18 cellular contexts compared by ENCODE assay signal in genomic region chr11:108034952-108035351, GRCh38. TPM values are rescaled to one million over a fixed set of nuclear protein-coding genes. Genes with fewer than 3 reads are reported as not detected.
A peak's percentile ranks its signal among the peaks of the same experiment; 100 is the strongest.
DNase-seq lines count a peak whose midpoint lies in the region; ATAC-seq and TF ChIP-seq lines count a peak whose summit lies in the region.
"Had no signal": no experiment of that assay in that cellular context is flagged by ENCODE, and none has a peak within 500 bp of the region (broad histone marks: within the 10 kb centered on the region; RNA-seq: fewer than 3 reads in every experiment).

No MANE protein-coding gene starts in this region.

- DNase-seq in natural killer cell (no peak), nephron progenitor cell (no peak), GM13976 (ENCODE audit: low spot score) (no peak), ecto neural progenitor cell (ENCODE audit: low spot score) (no peak)
- no peak for DNase-seq in natural killer cell treated with Interleukin-12 subunit alpha and Interleukin-12 subunit beta and Interleukin-15 and Interleukin-18, amount 100 ng/mL, for 72 hours (ENCODE audit: low spot score)
- DNase-seq in naive thymus-derived CD4-positive, alpha-beta T cell, result no peak
- DNase-seq: ACHN; AML-193; CD4-positive, alpha-beta memory T cell; DMS79 treated with DMSO at 0.1 percent for 48 hours; GF-D8; GM23248; KG1 had no signal

- H3K27ac ChIP-seq in naive thymus-derived CD4-positive, alpha-beta T cell (ENCODE audit: low read depth, low read length), result no peak overlapping the region
- H3K27ac ChIP-seq: C4-2B, GM23248 had no signal

- H3K4me1 Mint-ChIP-seq in natural killer cell (peaks cover 25 to 40% of the 10 kb centered on the region in 2 donors), nephron progenitor cell (peaks cover 40% of the 10 kb centered on the region)
- H3K4me1 Mint-ChIP-seq in natural killer cell treated with Interleukin-12 subunit alpha and Interleukin-12 subunit beta and Interleukin-15 and Interleukin-18, amount 100 ng/mL, for 72 hours (ENCODE audit: low read depth in 2 of 2), result peaks cover 8 to 23% of the 10 kb centered on the region in 2 donors
- peaks cover 13% of the 10 kb centered on the region for H3K4me1 Mint-ChIP-seq in activated T-helper 17 cell treated with anti-CD3 and anti-CD28 coated beads, Interleukin-2, amount 50 U/mL, for 72 hours
- H3K4me1 Mint-ChIP-seq in naive thymus-derived CD4-positive, alpha-beta T cell, result peaks cover 7 to 21% (median 17%) of the 10 kb centered on the region in 7 donors

- H3K27ac Mint-ChIP-seq in natural killer cell, result peak overlapping the region; percentile 46 to 47
- H3K27ac Mint-ChIP-seq in natural killer cell treated with Interleukin-12 subunit alpha and Interleukin-12 subunit beta and Interleukin-15 and Interleukin-18, amount 100 ng/mL, for 72 hours, result no peak overlapping the region
- peak overlapping the region; percentile 54 for H3K27ac Mint-ChIP-seq in activated T-helper 17 cell treated with anti-CD3 and anti-CD28 coated beads, Interleukin-2, amount 50 U/mL, for 72 hours
- peak overlapping the region; percentile 73 for H3K27ac Mint-ChIP-seq in nephron progenitor cell
- peak overlapping the region in 2 of 9 donors; percentile 36 to 51 for H3K27ac Mint-ChIP-seq in naive thymus-derived CD4-positive, alpha-beta T cell

- no peak overlapping the region for H3K4me3 ChIP-seq in naive thymus-derived CD4-positive, alpha-beta T cell (ENCODE audit: low read length)
- H3K4me3 ChIP-seq: GM23248 had no signal

- H3K9me3 ChIP-seq in naive thymus-derived CD4-positive, alpha-beta T cell (ENCODE audit: control insufficient read depth in 2 of 3, low read length in 3 of 3), result no peaks in the 10 kb centered on the region

- in situ Hi-C loops in GM13976 (cut with MboI; ENCODE audit: low sequenced_read_pairs, unreplicated experiment), result no loop called here

- H3K4me1 ChIP-seq in naive thymus-derived CD4-positive, alpha-beta T cell (ENCODE audit: control insufficient read depth in 2 of 2, insufficient read depth in 2 of 2, low read length in 2 of 2), result no peaks in the 10 kb centered on the region

- H3K9me3 Mint-ChIP-seq in natural killer cell, result peaks cover 0 to 2% of the 10 kb centered on the region in 2 donors
- H3K9me3 Mint-ChIP-seq in natural killer cell treated with Interleukin-12 subunit alpha and Interleukin-12 subunit beta and Interleukin-15 and Interleukin-18, amount 100 ng/mL, for 72 hours, result peaks cover 5% of the 10 kb centered on the region
- no peaks in the 10 kb centered on the region for H3K9me3 Mint-ChIP-seq in activated T-helper 17 cell treated with anti-CD3 and anti-CD28 coated beads, Interleukin-2, amount 50 U/mL, for 72 hours
- peaks cover 18% of the 10 kb centered on the region for H3K9me3 Mint-ChIP-seq in nephron progenitor cell
- peaks cover 0 to 8% (median 0%) of the 10 kb centered on the region in 11 donors for H3K9me3 Mint-ChIP-seq in naive thymus-derived CD4-positive, alpha-beta T cell
- H3K9me3 Mint-ChIP-seq: IgD-negative memory B cell had no signal

- peaks cover 0 to 42% (median 13%) of the 10 kb centered on the region in 3 experiments for H3K36me3 ChIP-seq in naive thymus-derived CD4-positive, alpha-beta T cell (ENCODE audit: control insufficient read depth in 2 of 3, insufficient read depth in 3 of 3, low read length in 3 of 3)

- H3K36me3 Mint-ChIP-seq in natural killer cell, result no peaks in the 10 kb centered on the region
- peaks cover 6% of the 10 kb centered on the region for H3K36me3 Mint-ChIP-seq in natural killer cell treated with Interleukin-12 subunit alpha and Interleukin-12 subunit beta and Interleukin-15 and Interleukin-18, amount 100 ng/mL, for 72 hours
- H3K36me3 Mint-ChIP-seq in activated T-helper 17 cell treated with anti-CD3 and anti-CD28 coated beads, Interleukin-2, amount 50 U/mL, for 72 hours (ENCODE audit: low read depth), result peaks cover 92% of the 10 kb centered on the region
- peaks cover 72% of the 10 kb centered on the region for H3K36me3 Mint-ChIP-seq in nephron progenitor cell (ENCODE audit: low read depth)
- peaks cover 5 to 65% (median 34%) of the 10 kb centered on the region in 5 donors for H3K36me3 Mint-ChIP-seq in naive thymus-derived CD4-positive, alpha-beta T cell

- no peak for ATAC-seq in natural killer cell
- ATAC-seq in natural killer cell treated with Interleukin-12 subunit alpha and Interleukin-12 subunit beta and Interleukin-15 and Interleukin-18, amount 100 ng/mL, for 72 hours, result no peak
- ATAC-seq in activated T-helper 17 cell treated with anti-CD3 and anti-CD28 coated beads, Interleukin-2, amount 50 U/mL, for 72 hours (replicated peaks), result no peak
- ATAC-seq in naive thymus-derived CD4-positive, alpha-beta T cell, result no peak
- ATAC-seq: HCT116, HepG2 had no signal

- H3K4me3 Mint-ChIP-seq in natural killer cell (no peak overlapping the region), nephron progenitor cell (no peak overlapping the region)
- no peak overlapping the region for H3K4me3 Mint-ChIP-seq in natural killer cell treated with Interleukin-12 subunit alpha and Interleukin-12 subunit beta and Interleukin-15 and Interleukin-18, amount 100 ng/mL, for 72 hours
- no peak overlapping the region for H3K4me3 Mint-ChIP-seq in activated T-helper 17 cell treated with anti-CD3 and anti-CD28 coated beads, Interleukin-2, amount 50 U/mL, for 72 hours
- no peak overlapping the region for H3K4me3 Mint-ChIP-seq in naive thymus-derived CD4-positive, alpha-beta T cell
- H3K4me3 Mint-ChIP-seq: CD4-positive, alpha-beta memory T cell; IgD-negative memory B cell had no signal

- CTCF ChIA-PET in naive thymus-derived CD4-positive, alpha-beta T cell (lab: Charles Lee), result no interaction called here

- TF ChIP-seq CTCF in natural killer cell (IDR thresholded peaks at IDR 0.05) (no peak), nephron progenitor cell (IDR thresholded peaks at IDR 0.05) (no peak), GM13976 (IDR thresholded peaks at IDR 0.05; ENCODE audit: borderline replicate concordance, control extremely low read depth, extremely low read depth, insufficient read depth, missing control alignments) (no peak)

- POLR2A ChIA-PET in naive thymus-derived CD4-positive, alpha-beta T cell (lab: Charles Lee), result no interaction called here

- H3K27me3 Mint-ChIP-seq in natural killer cell (ENCODE audit: low read depth in 2 of 2), result no peaks in the 10 kb centered on the region
- no peaks in the 10 kb centered on the region for H3K27me3 Mint-ChIP-seq in natural killer cell treated with Interleukin-12 subunit alpha and Interleukin-12 subunit beta and Interleukin-15 and Interleukin-18, amount 100 ng/mL, for 72 hours
- H3K27me3 Mint-ChIP-seq in activated T-helper 17 cell treated with anti-CD3 and anti-CD28 coated beads, Interleukin-2, amount 50 U/mL, for 72 hours, result no peaks in the 10 kb centered on the region
- H3K27me3 Mint-ChIP-seq in nephron progenitor cell (ENCODE audit: low read depth, poor library complexity), result no peaks in the 10 kb centered on the region
- no peaks in the 10 kb centered on the region for H3K27me3 Mint-ChIP-seq in naive thymus-derived CD4-positive, alpha-beta T cell
- H3K27me3 Mint-ChIP-seq: CD4-positive, alpha-beta memory T cell; IgD-negative memory B cell had no signal

- intact Hi-C loops in natural killer cell (cut with micrococcal nuclease), result no loop called here
- intact Hi-C loops in naive thymus-derived CD4-positive, alpha-beta T cell (cut with micrococcal nuclease), result no loop called here

- H3K27me3 ChIP-seq in naive thymus-derived CD4-positive, alpha-beta T cell (ENCODE audit: control insufficient read depth in 2 of 2, insufficient read depth in 2 of 2, low read length in 2 of 2), result no peaks in the 10 kb centered on the region

RNA-seq across cellular contexts. Expression of gene CUL5, which starts 26.3 kb away (rescaled TPM):
- total RNA-seq in natural killer cell, result 10 to 100 TPM; 59.1 to 68.3 (median 60.2) TPM
- 10 to 100 TPM; 29.9 to 51.9 TPM for total RNA-seq in natural killer cell treated with Interleukin-12 subunit alpha and Interleukin-12 subunit beta and Interleukin-15 and Interleukin-18, amount 100 ng/mL, for 72 hours
- 10 to 100 TPM; 32.3 to 34.4 TPM for total RNA-seq in activated T-helper 17 cell treated with anti-CD3 and anti-CD28 coated beads, Interleukin-2, amount 50 U/mL, for 72 hours
- total RNA-seq in naive thymus-derived CD4-positive, alpha-beta T cell, result 10 to 100 TPM; 32.3 to 59.7 (median 39.2) TPM
- polyA plus RNA-seq in naive thymus-derived CD4-positive, alpha-beta T cell, result 10 to 100 TPM; 38.3 to 40.7 TPM

Comparison
In these comparisons a context has a peak if more than half of its experiments do, and no peak if none do; other contexts are left out.
1. H3K27ac Mint-ChIP-seq: peak in natural killer cell (2 of 2), activated T-helper 17 cell treated with anti-CD3 and anti-CD28 coated beads, Interleukin-2, amount 50 U/mL, for 72 hours (single experiment) and nephron progenitor cell (single experiment); none in natural killer cell treated with Interleukin-12 subunit alpha and Interleukin-12 subunit beta and Interleukin-15 and Interleukin-18, amount 100 ng/mL, for 72 hours (0 of 2).